Comparison of ENCODE assay signal across 13 cellular contexts in genomic region chr15:60508442-60508841, GRCh38. TPM values are rescaled to one million over a fixed set of nuclear protein-coding genes. Genes with fewer than 3 reads are reported as not detected.
DNase-seq lines count a peak whose midpoint lies in the region; ATAC-seq and TF ChIP-seq lines count a peak whose summit lies in the region.
"Had no signal": no experiment of that assay in that cellular context is flagged by ENCODE, and none has a peak within 500 bp of the region (broad histone marks: within the 10 kb centered on the region; RNA-seq: fewer than 3 reads in every experiment).

No MANE protein-coding gene starts in this region.

- peak overlapping the region; percentile 54 for H3K27ac ChIP-seq in RWPE2 (ENCODE audit: poor library complexity, severe bottlenecking)

- intact Hi-C loops in left colon (cut with DNase I, micrococcal nuclease): loop anchor here in 1 of 2 donors (10.0 kb wide), 1 partner anchor 1326 kb away; no protein-coding TSS in a partner anchor

- no peaks in the 10 kb centered on the region for H3K9me3 ChIP-seq in RWPE2 (ENCODE audit: severe bottlenecking)
- H3K9me3 ChIP-seq: HAP-1, heart right ventricle, uterus had no signal

- H3K9me3 Mint-ChIP-seq in activated T-cell treated with anti-CD3 and anti-CD28 coated beads, Interleukin-2, amount 50 U/mL, for 72 hours: no peaks in the 10 kb centered on the region
- no peaks in the 10 kb centered on the region for H3K9me3 Mint-ChIP-seq in effector memory CD8-positive, alpha-beta T cell
- H3K9me3 Mint-ChIP-seq in stimulated activated memory B cell treated with anti-CD40 and anti-IgM and Interleukin-4, amounts not matched to agents 10 μg/mL and 1 μg/mL and 100 μg/mL, for 72 hours: no peaks in the 10 kb centered on the region
- H3K9me3 Mint-ChIP-seq: naive thymus-derived CD8-positive, alpha-beta T cell had no signal

- no peak overlapping the region for H3K4me3 ChIP-seq in RWPE2 (ENCODE audit: severe bottlenecking)
- H3K4me3 ChIP-seq: HAP-1, heart right ventricle, uterus had no signal

- peaks cover 58% of the 10 kb centered on the region for H3K4me1 Mint-ChIP-seq in activated T-cell treated with anti-CD3 and anti-CD28 coated beads, Interleukin-2, amount 50 U/mL, for 72 hours (ENCODE audit: low read depth)
- peaks cover 29 to 39% of the 10 kb centered on the region in 2 donors for H3K4me1 Mint-ChIP-seq in effector memory CD8-positive, alpha-beta T cell (ENCODE audit: low read depth in 2 of 2)
- H3K4me1 Mint-ChIP-seq in stimulated activated memory B cell treated with anti-CD40 and anti-IgM and Interleukin-4, amounts not matched to agents 10 μg/mL and 1 μg/mL and 100 μg/mL, for 72 hours: peaks cover 16% of the 10 kb centered on the region

- H3K36me3 ChIP-seq in RWPE2 (ENCODE audit: low read depth): no peaks in the 10 kb centered on the region
- H3K36me3 ChIP-seq: uterus had no signal

- ATAC-seq in activated T-cell treated with anti-CD3 and anti-CD28 coated beads, Interleukin-2, amount 50 U/mL, for 72 hours (replicated peaks in 1 of 2): peak; percentile 66 to 72
- ATAC-seq in RWPE2 (ENCODE audit: low read depth) (no peak), left colon (no peak)
- ATAC-seq in effector memory CD8-positive, alpha-beta T cell (replicated peaks): peak; percentile 44
- ATAC-seq in stimulated activated memory B cell treated with anti-CD40 and anti-IgM and Interleukin-4, amounts not matched to agents 10 μg/mL and 1 μg/mL and 100 μg/mL, for 72 hours: no peak

- peaks cover 24% of the 10 kb centered on the region for H3K4me1 ChIP-seq in RWPE2 (ENCODE audit: insufficient read depth, poor library complexity, severe bottlenecking)
- H3K4me1 ChIP-seq: HAP-1, uterus had no signal

- no peaks in the 10 kb centered on the region for H3K27me3 ChIP-seq in RWPE2 (ENCODE audit: insufficient read depth, poor library complexity, severe bottlenecking)
- H3K27me3 ChIP-seq: heart right ventricle, uterus had no signal

- no peak for TF ChIP-seq CTCF in RWPE2 (IDR thresholded peaks at IDR 0.05; ENCODE audit: poor library complexity, severe bottlenecking)

- no peak for DNase-seq in activated T-cell treated with anti-CD3 and anti-CD28 coated beads, Interleukin-2, amount 50 U/mL, for 72 hours
- no peak for DNase-seq in activated T-cell treated with anti-CD3 and anti-CD28 coated beads, Interleukin-2, amount 50 U/mL, for 48 hours
- DNase-seq in RWPE2 (ENCODE audit: low spot score) (no peak), OCI-M2 (lab: John Stamatoyannopoulos, UW; ENCODE audit: unreplicated experiment) (no peak), left colon (no peak), SW 1271 (lab: John Stamatoyannopoulos, UW) (no peak)
- no peak for DNase-seq in effector memory CD8-positive, alpha-beta T cell
- DNase-seq: activated CD8-positive, alpha-beta memory T cell treated with anti-CD3 and anti-CD28 coated beads, Interleukin-2, amount 50 U/mL, for 48 hours had no signal

- peak overlapping the region; percentile 64 for H3K27ac Mint-ChIP-seq in activated T-cell treated with anti-CD3 and anti-CD28 coated beads, Interleukin-2, amount 50 U/mL, for 72 hours
- peak overlapping the region; percentile 57 to 65 for H3K27ac Mint-ChIP-seq in effector memory CD8-positive, alpha-beta T cell
- H3K27ac Mint-ChIP-seq in stimulated activated memory B cell treated with anti-CD40 and anti-IgM and Interleukin-4, amounts not matched to agents 10 μg/mL and 1 μg/mL and 100 μg/mL, for 72 hours: peak overlapping the region; percentile 34

- H3K36me3 Mint-ChIP-seq in activated T-cell treated with anti-CD3 and anti-CD28 coated beads, Interleukin-2, amount 50 U/mL, for 72 hours (ENCODE audit: insufficient read depth in 2 of 2): peaks cover 7 to 23% of the 10 kb centered on the region in 2 donors
- H3K36me3 Mint-ChIP-seq in effector memory CD8-positive, alpha-beta T cell (ENCODE audit: insufficient read depth): peaks cover 98% of the 10 kb centered on the region
- peaks cover 10% of the 10 kb centered on the region for H3K36me3 Mint-ChIP-seq in stimulated activated memory B cell treated with anti-CD40 and anti-IgM and Interleukin-4, amounts not matched to agents 10 μg/mL and 1 μg/mL and 100 μg/mL, for 72 hours

- H3K27me3 Mint-ChIP-seq in activated T-cell treated with anti-CD3 and anti-CD28 coated beads, Interleukin-2, amount 50 U/mL, for 72 hours (ENCODE audit: low read depth): no peaks in the 10 kb centered on the region
- H3K27me3 Mint-ChIP-seq in effector memory CD8-positive, alpha-beta T cell: no peaks in the 10 kb centered on the region
- H3K27me3 Mint-ChIP-seq in stimulated activated memory B cell treated with anti-CD40 and anti-IgM and Interleukin-4, amounts not matched to agents 10 μg/mL and 1 μg/mL and 100 μg/mL, for 72 hours: no peaks in the 10 kb centered on the region
- H3K27me3 Mint-ChIP-seq: naive thymus-derived CD8-positive, alpha-beta T cell had no signal

- peak overlapping the region in 1 of 2 donors; percentile 42 for H3K4me3 Mint-ChIP-seq in activated T-cell treated with anti-CD3 and anti-CD28 coated beads, Interleukin-2, amount 50 U/mL, for 72 hours
- H3K4me3 Mint-ChIP-seq in effector memory CD8-positive, alpha-beta T cell: no peak overlapping the region
- H3K4me3 Mint-ChIP-seq in stimulated activated memory B cell treated with anti-CD40 and anti-IgM and Interleukin-4, amounts not matched to agents 10 μg/mL and 1 μg/mL and 100 μg/mL, for 72 hours: no peak overlapping the region

RNA-seq across cellular contexts. Expression of gene ICE2, which starts 29.5 kb away (rescaled TPM):
- 10 to 100 TPM; 81.5 to 91.7 TPM for total RNA-seq in activated T-cell treated with anti-CD3 and anti-CD28 coated beads, Interleukin-2, amount 50 U/mL, for 72 hours
- total RNA-seq in left colon: 10 to 100 TPM; 29.2 to 31.7 TPM

Comparison
In these comparisons a context has a peak if more than half of its experiments do, and no peak if none do; other contexts are left out.
1. ATAC-seq: peak in activated T-cell treated with anti-CD3 and anti-CD28 coated beads, Interleukin-2, amount 50 U/mL, for 72 hours (2 of 2) and effector memory CD8-positive, alpha-beta T cell (single experiment); none in RWPE2 (single experiment), stimulated activated memory B cell treated with anti-CD40 and anti-IgM and Interleukin-4, amounts not matched to agents 10 μg/mL and 1 μg/mL and 100 μg/mL, for 72 hours (single experiment) and left colon (single experiment).
2. Peak in every context shown above with its lines, with median percentiles within 50 percentile points of each other: H3K27ac Mint-ChIP-seq.